Comparison of ENCODE assay signal across 27 cellular contexts in genomic region chr13:45107539-45107938, GRCh38. TPM values are rescaled to one million over a fixed set of nuclear protein-coding genes. Genes with fewer than 3 reads are reported as not detected.
DNase-seq lines count a peak whose midpoint lies in the region; ATAC-seq, FAIRE-seq and TF ChIP-seq lines count a peak whose summit lies in the region.
"Had no signal": no experiment of that assay in that cellular context is flagged by ENCODE, and none has a peak within 500 bp of the region (broad histone marks: within the 10 kb centered on the region; RNA-seq: fewer than 3 reads in every experiment).

No MANE protein-coding gene starts in this region.

- no peaks in the 10 kb centered on the region for H3K36me3 Mint-ChIP-seq in WTC11
- H3K36me3 Mint-ChIP-seq: CD14-positive monocyte; CD8-positive, alpha-beta memory T cell had no signal

- H3K23ac ChIP-seq in H1 (ENCODE audit: insufficient read length), result no peak overlapping the region

- no peak overlapping the region for H2AFZ ChIP-seq in H1 (ENCODE audit: low read length)
- H2AFZ ChIP-seq: GM23248 had no signal

- DNase-seq in ELF-1 (ENCODE audit: low read depth, low spot score) (peak; percentile 32), WTC11 (ENCODE audit: low spot score) (no peak), H1 (ENCODE audit: low read depth in 1 of 2, low spot score in 2 of 2) (no peak), NCI-H128 (lab: John Stamatoyannopoulos, UW; ENCODE audit: unreplicated experiment) (no peak), right atrium auricular region (ENCODE audit: low spot score) (no peak), activated gamma-delta T cell treated with Interleukin-2 at 50 U/mL for 16 hours (no peak)
- DNase-seq in activated CD4-positive, alpha-beta T cell treated with anti-CD3 and anti-CD28 coated beads for 4 hours, result no peak
- DNase-seq: 8988T; ACHN; AML-193; BE2C; CD4-positive, alpha-beta T cell; CD8-positive, alpha-beta memory T cell; DMS 273 treated with DMSO at 0.1 percent for 48 hours; DMS53; DMS79 treated with DMSO at 0.1 percent for 48 hours; GM23248; HFFc6 had no signal

- peak overlapping the region; percentile 20 to 54; a peak in 2 of 4 replicates for H3K4me2 ChIP-seq in H1 (ENCODE audit: insufficient read depth in 1 of 2, low read depth in 2 of 2, low read length in 2 of 2)
- H3K4me2 ChIP-seq: A549; BLaER1 treated with 17β-estradiol and CSF1 and Interleukin-3, amounts not matched to agents 10 nM and 100 nM had no signal

- H3K9ac ChIP-seq in HUES48 (ENCODE audit: low read depth, low read length) (no peak overlapping the region), H1 (replicated peaks in 1 of 4; ENCODE audit: extremely low read depth in 1 of 4, low read depth in 3 of 4, low read length in 3 of 4) (no peak overlapping the region; a peak in 1 of 7 replicates)
- H3K9ac ChIP-seq: BLaER1 treated with 17β-estradiol and CSF1 and Interleukin-3, amounts not matched to agents 10 nM and 100 nM; GM23248 had no signal

- H3K9me3 ChIP-seq in HUES48 (ENCODE audit: control insufficient read depth, insufficient read depth, low read length) (no peaks in the 10 kb centered on the region), H1 (ENCODE audit: insufficient read depth in 2 of 2, low read depth in 1 of 2, low read length in 1 of 2) (no peaks in the 10 kb centered on the region), right atrium auricular region (no peaks in the 10 kb centered on the region)
- H3K9me3 ChIP-seq: A549, BE2C, HAP-1 had no signal

- H3K4me3 Mint-ChIP-seq in WTC11, result no peak overlapping the region
- H3K4me3 Mint-ChIP-seq: CD14-positive monocyte; CD4-positive, alpha-beta T cell; CD8-positive, alpha-beta memory T cell; HFFc6 had no signal

- no peak overlapping the region for H3K56ac ChIP-seq in H1 (replicated peaks; ENCODE audit: insufficient read length, low read depth, low read length)

- H3K27me3 ChIP-seq in HUES48 (ENCODE audit: control insufficient read depth, insufficient read depth, low read length) (no peaks in the 10 kb centered on the region), H1 (replicated peaks in 1 of 4; ENCODE audit: control insufficient read depth in 3 of 4, extremely low read depth in 1 of 4, insufficient read depth in 3 of 4, low read length in 3 of 4) (no peaks in the 10 kb centered on the region), right atrium auricular region (no peaks in the 10 kb centered on the region)
- H3K27me3 ChIP-seq: BE2C; BLaER1 treated with 17β-estradiol and CSF1 and Interleukin-3, amounts not matched to agents 10 nM and 100 nM had no signal

- H4K20me1 ChIP-seq in H1 (replicated peaks in 1 of 2; ENCODE audit: control insufficient read depth in 1 of 2, insufficient read depth in 2 of 2, low read length in 2 of 2), result no peaks in the 10 kb centered on the region
- H4K20me1 ChIP-seq: BLaER1 treated with 17β-estradiol and CSF1 and Interleukin-3, amounts not matched to agents 10 nM and 100 nM had no signal

- TF ChIP-seq EP300 in H1 (IDR thresholded peaks at IDR 0.05; ENCODE audit: borderline replicate concordance in 1 of 2, low read depth in 2 of 2, low read length in 2 of 2), result no peak

- WGBS in H1 (ENCODE audit: extremely low coverage in 1 of 2, insufficient coverage in 1 of 2, insufficient read length in 1 of 2, insufficient replicate concordance in 2 of 2, low coverage in 1 of 2, low lambda C conversion rate in 2 of 2, missing lambda C conversion rate in 1 of 2), 2 experiments, result 38% methylated on average over 1 of the region's 1 CpG; no CpG with 5 or more reads in 1 of the 2 experiments

- H3K36me3 ChIP-seq in HUES48 (ENCODE audit: control insufficient read depth, insufficient read depth, low read length), result no peaks in the 10 kb centered on the region
- no peaks in the 10 kb centered on the region for H3K36me3 ChIP-seq in H1 (ENCODE audit: control insufficient read depth in 2 of 4, insufficient read depth in 4 of 4, low read length in 3 of 4)
- H3K36me3 ChIP-seq in right atrium auricular region, result no peaks in the 10 kb centered on the region
- H3K36me3 ChIP-seq: BE2C; BLaER1 treated with 17β-estradiol and CSF1 and Interleukin-3, amounts not matched to agents 10 nM and 100 nM; HAP-1 had no signal

- H3K18ac ChIP-seq in H1 (ENCODE audit: extremely low read depth, low read length), result no peak overlapping the region

- peaks cover 33% of the 10 kb centered on the region for H3K4me1 Mint-ChIP-seq in WTC11

- H2BK20ac ChIP-seq in H1 (ENCODE audit: low read length), result peak overlapping the region; percentile 28; the same call in 1 of the 2 replicates

- no peaks in the 10 kb centered on the region for H3K79me1 ChIP-seq in H1 (ENCODE audit: low read depth, low read length)

- peak overlapping the region; percentile 2; the same call in 1 of the 2 replicates for H3K27ac Mint-ChIP-seq in WTC11
- H3K27ac Mint-ChIP-seq: CD14-positive monocyte; CD4-positive, alpha-beta T cell; HFFc6 had no signal

- H3K4me1 ChIP-seq in HUES48 (ENCODE audit: control insufficient read depth, insufficient read depth, low read length) (peaks cover 28% of the 10 kb centered on the region), H1 (replicated peaks in 1 of 4; ENCODE audit: control insufficient read depth in 3 of 4, insufficient read depth in 4 of 4, low read length in 3 of 4) (peaks cover 3 to 15% (median 8%) of the 10 kb centered on the region in 4 experiments; a peak in 5 of 7 replicates), right atrium auricular region (no peaks in the 10 kb centered on the region)
- H3K4me1 ChIP-seq: A549; BE2C; BLaER1 treated with 17β-estradiol and CSF1 and Interleukin-3, amounts not matched to agents 10 nM and 100 nM had no signal

- no peak overlapping the region; the same call in 1 of the 2 replicates for H2BK15ac ChIP-seq in H1 (ENCODE audit: low read length)

- no peaks in the 10 kb centered on the region for H3K23me2 ChIP-seq in H1 (ENCODE audit: low read depth, low read length)

- H3K27me3 Mint-ChIP-seq in WTC11 (ENCODE audit: low read depth), result peaks cover 6% of the 10 kb centered on the region; the same call in 1 of the 2 replicates

- peak overlapping the region; percentile 11 for H3K27ac ChIP-seq in HUES48 (ENCODE audit: low read depth, low read length)
- H3K27ac ChIP-seq in H1 (ENCODE audit: low read depth, low read length), result no peak overlapping the region
- no peak overlapping the region for H3K27ac ChIP-seq in right atrium auricular region
- H3K27ac ChIP-seq: A549; BLaER1 treated with 17β-estradiol and CSF1 and Interleukin-3, amounts not matched to agents 10 nM and 100 nM; GM23248 had no signal

- no peak overlapping the region for H3K14ac ChIP-seq in H1 (ENCODE audit: insufficient read length)

- POLR2A ChIA-PET in WTC11 (lab: Charles Lee), result no interaction called here
- POLR2A ChIA-PET in H1 (lab: Charles Lee; ENCODE audit: partially characterized antibody), result interaction anchor here (0.5 kb wide), 1 partner anchor 273 kb away, joined by 4 read pairs; no protein-coding TSS in a partner anchor

- no peak overlapping the region for H4K91ac ChIP-seq in H1 (replicated peaks; ENCODE audit: insufficient read length, low read length)

- CTCF ChIA-PET in WTC11 (lab: Charles Lee) (interaction anchor here (0.6 kb wide), 1 partner anchor 286 kb away, joined by 5 read pairs; no protein-coding TSS in a partner anchor), H1 (lab: Charles Lee; ENCODE audit: partially characterized antibody) (interaction anchor here (0.6 to 1.4 kb wide), 3 partner anchors 10 to 112 kb away, joined by 3 to 4 read pairs (median 3); no protein-coding TSS in a partner anchor)

- H4K8ac ChIP-seq in H1 (ENCODE audit: extremely low read depth, insufficient read depth, low read length), result no peak overlapping the region

- no peak for TF ChIP-seq RAD21 in H1 (IDR thresholded peaks at IDR 0.05 in 1 of 2, conservative IDR thresholded peaks at IDR 0.05 in 1 of 2; ENCODE audit: low read depth in 2 of 2, low read length in 2 of 2)

- no peak overlapping the region for H3K4me3 ChIP-seq in HUES48 (ENCODE audit: low read depth, low read length)
- H3K4me3 ChIP-seq in H1 (ENCODE audit: extremely low read depth in 1 of 4, insufficient read depth in 2 of 4, low read depth in 3 of 4, low read length in 4 of 4), result peak overlapping the region in 1 of 4 experiments; percentile 14; a peak in 1 of 8 replicates
- no peak overlapping the region for H3K4me3 ChIP-seq in right atrium auricular region
- H3K4me3 ChIP-seq: A549; BLaER1 treated with 17β-estradiol and CSF1 and Interleukin-3, amounts not matched to agents 10 nM and 100 nM; GM23248; HAP-1 had no signal

- peak; percentile 65 for FAIRE-seq in H1 (lab: Jason Lieb, UNC)
- FAIRE-seq: A549, D721Med, G401.6, GM12892, H54 had no signal

- H3K79me2 ChIP-seq in H1 (ENCODE audit: control insufficient read depth in 1 of 2, insufficient read depth in 2 of 2, low read length in 2 of 2), result no peaks in the 10 kb centered on the region

- no peak overlapping the region for H2BK120ac ChIP-seq in H1 (replicated peaks; ENCODE audit: low read depth, low read length)

- ATAC-seq in WTC11, result no peak
- ATAC-seq: A549 had no signal

- H2AK5ac ChIP-seq in H1 (ENCODE audit: low read depth, low read length), result no peak overlapping the region

- no peak overlapping the region for H3K4ac ChIP-seq in H1 (replicated peaks; ENCODE audit: insufficient read length, low read depth, low read length)

- 0 out of 2 replicates have a peak overlapping the region, but pooled peaks have one; percentile 45 for H2BK12ac ChIP-seq in H1 (ENCODE audit: low read depth, low read length)

- no peak overlapping the region for H2BK5ac ChIP-seq in H1 (ENCODE audit: low read depth, low read length)

- no peak overlapping the region for H4K5ac ChIP-seq in H1 (ENCODE audit: insufficient read length, low read depth, low read length)

- TF ChIP-seq CTCF in WTC11 (IDR thresholded peaks at IDR 0.05) (no peak), H1 (IDR thresholded peaks at IDR 0.05; ENCODE audit: control extremely low read depth in 1 of 3, insufficient read depth in 1 of 3, low read depth in 1 of 3, low read length in 3 of 3) (no peak), right atrium auricular region (IDR thresholded peaks at IDR 0.05) (no peak)

- no peaks in the 10 kb centered on the region for H3K9me3 Mint-ChIP-seq in WTC11
- H3K9me3 Mint-ChIP-seq: CD14-positive monocyte; CD4-positive, alpha-beta T cell; CD8-positive, alpha-beta memory T cell; HFFc6 had no signal

- no peak for TF ChIP-seq POLR2A in H1 (IDR thresholded peaks at IDR 0.05; ENCODE audit: control extremely low read depth in 1 of 2, low read depth in 2 of 2, low read length in 2 of 2)

TF ChIP-seq in H1, 55 proteins besides CTCF, POLR2A, EP300 and RAD21 (continues in another document):
- peak; percentile 70 for TF ChIP-seq ASH2L (IDR thresholded peaks at IDR 0.05; ENCODE audit: low read length)

RNA-seq across cellular contexts. Expression of gene GTF2F2, which starts 12.8 kb away (rescaled TPM):
- 27.5 to 33.8 TPM (median 29.7 TPM) in 3 replicates for total RNA-seq in WTC11 (2021)
- total RNA-seq in H1 (2021; fragmentation: NEBNext Ultra II Directional; extraction: Animal tissue kit (Norgen Biotek cat#: 25700)), result 31.1 and 32.8 TPM in 2 replicates
- polyA plus RNA-seq in H1 (2011; rRNA removed), result 7.3 and 10.8 TPM in 2 replicates
- polyA plus RNA-seq in H1 (2011; cell fraction: cytosol; rRNA removed), result 23.6 TPM
- polyA plus RNA-seq in H1 (2011; cell fraction: nucleus; rRNA removed), result 4.8 TPM
- polyA plus RNA-seq in H1 (2012, experiment 1 of 2), result 20.7 to 22.8 TPM (median 21.3 TPM) in 4 replicates
- polyA plus RNA-seq in H1 (2012, experiment 2 of 2), result 3.1 TPM
- 38.8 TPM for polyA plus RNA-seq in H1 (2013, experiment 1 of 2)
- polyA plus RNA-seq in H1 (2013, experiment 2 of 2), result 38.5 TPM
- 5.2 and 7.7 TPM in 2 replicates for polyA minus RNA-seq in H1 (2011; rRNA and poly(A)+ RNA removed)
- polyA minus RNA-seq in H1 (2011; cell fraction: cytosol; rRNA and poly(A)+ RNA removed), result 18.1 TPM
- 25.0 TPM for polyA minus RNA-seq in H1 (2011; cell fraction: nucleus; rRNA and poly(A)+ RNA removed)
- 10 to 100 TPM in 1 of 2 donors, 1 to 10 TPM in 1; 9.4 to 23.3 TPM for total RNA-seq in right atrium auricular region
